Comparison of ENCODE assay signal across 8 cellular contexts in the genomic region with DNA sequence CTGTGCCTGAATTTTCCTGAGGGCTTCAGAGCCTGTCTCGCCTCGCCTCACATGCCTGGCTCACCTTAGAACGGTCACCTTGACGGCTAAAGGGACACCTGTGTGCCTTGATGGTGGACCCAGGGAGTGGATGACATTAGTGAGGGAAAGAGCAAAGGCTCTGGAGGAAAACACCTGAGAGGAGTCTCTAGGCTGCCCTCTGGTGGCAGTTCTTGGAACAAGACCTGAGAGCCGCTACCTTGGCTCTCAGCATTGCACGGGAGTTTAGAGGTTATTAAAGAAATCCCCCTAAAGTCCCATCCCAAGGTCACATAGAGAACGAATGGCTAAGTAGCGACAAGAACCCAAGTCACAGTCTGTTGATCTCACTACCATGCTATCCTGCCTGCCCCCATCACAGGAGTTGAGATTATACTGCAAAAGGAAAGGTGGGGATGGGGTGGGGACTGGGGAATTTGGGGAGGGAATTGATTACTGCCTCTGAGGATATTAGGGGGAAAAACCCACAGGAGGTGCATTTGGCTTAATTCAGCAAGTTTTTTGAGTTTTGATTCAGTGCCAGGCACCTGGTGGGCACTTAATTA. TPM values are rescaled to one million over a fixed set of nuclear protein-coding genes. Genes with fewer than 3 reads are reported as not detected.
DNase-seq lines count a peak whose midpoint lies in the region; ATAC-seq and TF ChIP-seq lines count a peak whose summit lies in the region.

No MANE protein-coding gene starts in this region.

- H3K4me3 ChIP-seq in heart left ventricle = no peak overlapping the region
- H3K4me3 ChIP-seq in sigmoid colon = no peak overlapping the region

- POLR2A ChIA-PET in HEK293T (lab: Yijun Ruan, JAX) (no interaction called here), RWPE1 (lab: Yijun Ruan, JAX; ENCODE audit: low non-redundant PET) (no interaction called here)

- intact Hi-C loops in heart left ventricle (cut with DNase I) = loop anchor here in 1 of 10 donors (5.0 kb wide), 1 partner anchor 41 kb away; no protein-coding TSS in a partner anchor
- intact Hi-C loops in sigmoid colon (cut with DNase I) = no loop called here

- H3K36me3 ChIP-seq in heart left ventricle (no peaks in the 10 kb centered on the region), sigmoid colon (no peaks in the 10 kb centered on the region)

- TF ChIP-seq CTCF in RWPE1 (conservative IDR thresholded peaks at IDR 0.05; ENCODE audit: low read depth) (peak; percentile 87), heart left ventricle (IDR thresholded peaks at IDR 0.05) (peak; percentile 75 to 93 (median 85)), sigmoid colon (IDR thresholded peaks at IDR 0.05) (peak; percentile 45 to 92 (median 74))

- CTCF ChIA-PET in HEK293T (lab: Yijun Ruan, JAX) = interaction anchor here (0.6 to 2.2 kb wide), 5 partner anchors 11 to 62 kb away, joined by 3 to 11 read pairs (median 5); no protein-coding TSS in a partner anchor
- CTCF ChIA-PET in RWPE1 (lab: Yijun Ruan, JAX) = interaction anchor here (0.6 to 1.7 kb wide), 6 partner anchors 10 to 119 kb away, joined by 3 to 4 read pairs (median 3); a partner anchor contains a TSS

- no peak for TF ChIP-seq EP300 in sigmoid colon (IDR thresholded peaks at IDR 0.05)

- 7 to 17% (median 13%) methylated on average over 8 of the region's 8 CpGs for WGBS in heart left ventricle, 4 donors
- 3 to 10% methylated on average over 8 of the region's 8 CpGs for WGBS in sigmoid colon, 2 donors

- no peaks in the 10 kb centered on the region for H3K9me3 ChIP-seq in heart left ventricle
- H3K9me3 ChIP-seq in sigmoid colon = no peaks in the 10 kb centered on the region

- TF ChIP-seq POLR2A in heart left ventricle (IDR thresholded peaks at IDR 0.05) (no peak), sigmoid colon (IDR thresholded peaks at IDR 0.05) (no peak)

- DNase-seq in CD1c-positive myeloid dendritic cell (ENCODE audit: extremely low spot score) (peak; percentile 67), HEK293T (ENCODE audit: extremely low spot score) (peak; percentile 76), RWPE1 (ENCODE audit: low spot score) (peak; percentile 53), heart left ventricle (peak in 3 of 5 donors; percentile 39 to 57 (median 52)), sigmoid colon (no peak), NCI-H526 treated with DMSO at 0.1 percent for 48 hours (lab: John Stamatoyannopoulos, UW) (no peak)
- peak; percentile 59 for DNase-seq in activated effector memory CD4-positive, alpha-beta T cell treated with Interleukin-2 at 50 U/mL for 16 hours

- peaks cover 4 to 47% (median 29%) of the 10 kb centered on the region in 12 donors for H3K4me1 ChIP-seq in heart left ventricle
- H3K4me1 ChIP-seq in sigmoid colon = peaks cover 0 to 17% (median 7%) of the 10 kb centered on the region in 4 donors

- no peaks in the 10 kb centered on the region for H3K27me3 ChIP-seq in heart left ventricle
- H3K27me3 ChIP-seq in sigmoid colon = no peaks in the 10 kb centered on the region

- peak in 1 of 4 donors; percentile 21 for ATAC-seq in heart left ventricle
- ATAC-seq in GM19035 (IDR thresholded peaks at IDR 0.05; ENCODE audit: unreplicated experiment) = no peak

- no peak overlapping the region for H3K27ac ChIP-seq in RWPE1
- no peak overlapping the region for H3K27ac ChIP-seq in heart left ventricle
- no peak overlapping the region for H3K27ac ChIP-seq in sigmoid colon

TF ChIP-seq in HEK293T, 16 proteins besides CTCF, POLR2A, EP300 and RAD21:
- no peak for TF ChIP-seq FOXK2 (IDR thresholded peaks at IDR 0.05)

RNA-seq across cellular contexts. Expression of a gene that starts 7.9 kb away (rescaled TPM):
- total RNA-seq in heart left ventricle = under 1 TPM in 1 of 9 donors, not detected in 8; 0.56 TPM
- under 1 TPM in 1 of 2 donors, not detected in 1; 0.15 TPM for polyA plus RNA-seq in heart left ventricle
- total RNA-seq in sigmoid colon = not detected
- not detected for polyA plus RNA-seq in sigmoid colon

RNA-seq across cellular contexts. Expression of a gene that starts 10.7 kb away (rescaled TPM):
- total RNA-seq in heart left ventricle (not detected), sigmoid colon (not detected)
- polyA plus RNA-seq in heart left ventricle (not detected), sigmoid colon (not detected)

RNA-seq across cellular contexts. Expression of a gene that starts 13.6 kb away (rescaled TPM):
- total RNA-seq in heart left ventricle = 1 to 10 TPM in 7 of 9 donors, under 1 TPM in 2; 0.63 to 5.5 (median 2.9) TPM
- 1 to 10 TPM in 1 of 2 donors, under 1 TPM in 1; 0.37 to 5.8 TPM for polyA plus RNA-seq in heart left ventricle
- total RNA-seq in sigmoid colon = 1 to 10 TPM in 1 of 4 donors, under 1 TPM in 3; 0.49 to 2.7 (median 0.63) TPM
- 10 to 100 TPM in 1 of 3 donors, 1 to 10 TPM in 2; 4.2 to 33.3 (median 5.4) TPM for polyA plus RNA-seq in sigmoid colon

RNA-seq across cellular contexts. Expression of a gene that starts 15.8 kb away (rescaled TPM):
- total RNA-seq in heart left ventricle = not detected
- polyA plus RNA-seq in heart left ventricle = not detected
- total RNA-seq in sigmoid colon = not detected
- polyA plus RNA-seq in sigmoid colon = not detected

RNA-seq across cellular contexts. Expression of a gene that starts 29.4 kb away (rescaled TPM):
- total RNA-seq in heart left ventricle = 10 to 100 TPM in 6 of 9 donors, 1 to 10 TPM in 3; 6.0 to 16.4 (median 12.5) TPM
- 10 to 100 TPM in 1 of 2 donors, 1 to 10 TPM in 1; 10.0 to 10.3 TPM for polyA plus RNA-seq in heart left ventricle
- total RNA-seq in sigmoid colon = 10 to 100 TPM in 3 of 4 donors, 1 to 10 TPM in 1; 8.7 to 20.2 (median 12.7) TPM
- polyA plus RNA-seq in sigmoid colon = 10 to 100 TPM; 11.4 to 39.3 (median 14.8) TPM

Comparison
In these comparisons a context has a peak if more than half of its experiments do, and no peak if none do; other contexts are left out.
1. DNase-seq: peak in CD1c-positive myeloid dendritic cell (single experiment), HEK293T (single experiment), RWPE1 (single experiment), activated effector memory CD4-positive, alpha-beta T cell treated with Interleukin-2 at 50 U/mL for 16 hours (single experiment) and heart left ventricle (3 of 5); none in sigmoid colon (single experiment) and NCI-H526 treated with DMSO at 0.1 percent for 48 hours (single experiment).
2. Peak in every context shown above with its lines, with median percentiles within 50 percentile points of each other: CTCF ChIP-seq.